In the genomic region with DNA sequence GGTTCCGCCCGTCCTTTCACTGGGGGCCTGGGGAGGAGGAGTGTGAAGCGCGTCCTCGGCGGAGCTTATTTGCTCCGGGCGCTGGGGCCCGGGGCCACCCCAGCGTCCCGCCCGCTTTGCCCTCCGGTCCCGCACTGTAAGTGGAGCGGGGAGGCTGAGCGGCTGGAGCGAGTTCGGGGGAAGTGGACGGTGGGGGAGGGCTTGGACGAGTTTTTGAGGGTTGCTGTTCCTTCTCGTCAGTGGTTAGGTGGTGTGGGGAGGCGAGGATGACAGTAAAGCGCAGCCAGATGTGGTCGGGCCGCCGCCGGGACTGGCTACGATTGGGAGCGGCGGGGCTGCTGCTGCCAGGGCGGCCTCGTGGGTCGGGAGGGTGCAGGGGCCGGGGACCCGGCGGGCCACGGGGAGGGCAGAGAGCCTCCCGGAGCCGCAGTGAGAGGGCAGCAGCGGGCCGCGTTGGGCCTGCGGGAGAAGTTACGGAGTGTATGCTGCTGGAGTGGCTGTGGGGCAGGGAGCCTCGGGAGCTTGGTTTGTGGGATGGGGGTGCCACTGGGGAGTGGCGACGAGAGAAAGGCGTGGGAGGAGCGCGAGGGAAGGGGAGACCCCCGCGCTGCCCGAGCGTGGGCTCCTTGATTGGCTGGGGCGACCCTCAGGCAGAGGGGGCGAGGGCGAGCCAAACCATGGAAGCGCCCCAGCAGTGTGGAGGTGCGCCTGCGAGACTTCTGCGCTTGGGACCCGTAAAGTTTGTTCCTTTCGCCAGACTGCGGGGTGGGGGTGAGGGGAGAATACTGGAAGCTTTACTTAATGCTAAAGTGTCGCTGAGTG, we compare ENCODE assay signal across 8 cellular contexts. TPM values are rescaled to one million over a fixed set of nuclear protein-coding genes. Genes with fewer than 3 reads are reported as not detected.
DNase-seq lines count a peak whose midpoint lies in the region; ATAC-seq, FAIRE-seq and TF ChIP-seq lines count a peak whose summit lies in the region.

No MANE protein-coding gene starts in this region.

- H3K9me3 ChIP-seq in astrocyte (ENCODE audit: insufficient read depth, low read depth, low read length), result no peaks in the 10 kb centered on the region

- H3K27me3 Mint-ChIP-seq in astrocyte (ENCODE audit: low read depth, unreplicated experiment), result no peaks in the 10 kb centered on the region
- H3K27me3 Mint-ChIP-seq in T-helper 2 cell treated with Interferon-gamma antibody and Interleukin-4, amounts not matched to agents 5 μg/mL and 100 μg/mL, for 36 hours (ENCODE audit: low read depth), result peaks cover 64% of the 10 kb centered on the region
- peaks cover 48% of the 10 kb centered on the region for H3K27me3 Mint-ChIP-seq in activated naive CD4-positive, alpha-beta T cell treated with anti-CD3 and anti-CD28 coated beads, Interleukin-2, amount 10 ng/mL, durations not matched to agents 7 days and 5 days

- peak overlapping the region; percentile 93 for H2AFZ ChIP-seq in astrocyte (ENCODE audit: low read depth, low read length)

- no peak overlapping the region for H3K27ac ChIP-seq in astrocyte (ENCODE audit: low read depth, low read length)

- peak overlapping the region; percentile 97 for H3K4me2 ChIP-seq in astrocyte (ENCODE audit: low read length)

- FAIRE-seq in astrocyte (lab: Jason Lieb, UNC), result no peak

- H3K9me3 Mint-ChIP-seq in astrocyte (ENCODE audit: unreplicated experiment), result no peaks in the 10 kb centered on the region
- no peaks in the 10 kb centered on the region for H3K9me3 Mint-ChIP-seq in T-helper 2 cell treated with Interferon-gamma antibody and Interleukin-4, amounts not matched to agents 5 μg/mL and 100 μg/mL, for 36 hours
- no peaks in the 10 kb centered on the region for H3K9me3 Mint-ChIP-seq in activated naive CD4-positive, alpha-beta T cell treated with anti-CD3 and anti-CD28 coated beads, Interleukin-2, amount 10 ng/mL, durations not matched to agents 7 days and 5 days

- CTCF ChIA-PET in activated naive CD4-positive, alpha-beta T cell treated with anti-CD3 and anti-CD28 coated beads, Interleukin-2, amount 10 ng/mL, durations not matched to agents 7 days and 5 days (lab: Charles Lee), result no interaction called here

- H3K27ac Mint-ChIP-seq in astrocyte (ENCODE audit: unreplicated experiment), result peak overlapping the region; percentile 92
- no peak overlapping the region for H3K27ac Mint-ChIP-seq in T-helper 2 cell treated with Interferon-gamma antibody and Interleukin-4, amounts not matched to agents 5 μg/mL and 100 μg/mL, for 36 hours
- H3K27ac Mint-ChIP-seq in activated naive CD4-positive, alpha-beta T cell treated with anti-CD3 and anti-CD28 coated beads, Interleukin-2, amount 10 ng/mL, durations not matched to agents 7 days and 5 days, result no peak overlapping the region

- H3K4me3 Mint-ChIP-seq in astrocyte (ENCODE audit: unreplicated experiment), result peak overlapping the region; percentile 93
- H3K4me3 Mint-ChIP-seq in T-helper 2 cell treated with Interferon-gamma antibody and Interleukin-4, amounts not matched to agents 5 μg/mL and 100 μg/mL, for 36 hours, result no peak overlapping the region
- no peak overlapping the region for H3K4me3 Mint-ChIP-seq in activated naive CD4-positive, alpha-beta T cell treated with anti-CD3 and anti-CD28 coated beads, Interleukin-2, amount 10 ng/mL, durations not matched to agents 7 days and 5 days

- peaks cover 17% of the 10 kb centered on the region for H4K20me1 ChIP-seq in astrocyte (ENCODE audit: insufficient read depth, low read length)

- peaks cover 5% of the 10 kb centered on the region for H3K4me1 ChIP-seq in astrocyte (ENCODE audit: insufficient read depth, low read length)

- H3K9ac ChIP-seq in astrocyte (ENCODE audit: low read length), result peak overlapping the region; percentile 84

- H3K4me3 ChIP-seq in astrocyte (ENCODE audit: insufficient read depth, low read depth, low read length) (peak overlapping the region; percentile 81), iPS-11a (ENCODE audit: low read depth, low read length) (peak overlapping the region; percentile 88), skeletal muscle cell (ENCODE audit: low read depth, low read length) (peak overlapping the region; percentile 92)

- H3K4me1 Mint-ChIP-seq in astrocyte (ENCODE audit: low read depth, unreplicated experiment), result peaks cover 17% of the 10 kb centered on the region
- peaks cover 2% of the 10 kb centered on the region for H3K4me1 Mint-ChIP-seq in T-helper 2 cell treated with Interferon-gamma antibody and Interleukin-4, amounts not matched to agents 5 μg/mL and 100 μg/mL, for 36 hours (ENCODE audit: low read depth)
- peaks cover 4% of the 10 kb centered on the region for H3K4me1 Mint-ChIP-seq in activated naive CD4-positive, alpha-beta T cell treated with anti-CD3 and anti-CD28 coated beads, Interleukin-2, amount 10 ng/mL, durations not matched to agents 7 days and 5 days

- H3K36me3 ChIP-seq in astrocyte (ENCODE audit: insufficient read depth, low read length), result no peaks in the 10 kb centered on the region

- peaks cover 31% of the 10 kb centered on the region for H3K79me2 ChIP-seq in astrocyte (ENCODE audit: insufficient read depth, low read length)

- H3K36me3 Mint-ChIP-seq in astrocyte (ENCODE audit: low read depth, unreplicated experiment), result no peaks in the 10 kb centered on the region
- no peaks in the 10 kb centered on the region for H3K36me3 Mint-ChIP-seq in T-helper 2 cell treated with Interferon-gamma antibody and Interleukin-4, amounts not matched to agents 5 μg/mL and 100 μg/mL, for 36 hours (ENCODE audit: low read depth)
- no peaks in the 10 kb centered on the region for H3K36me3 Mint-ChIP-seq in activated naive CD4-positive, alpha-beta T cell treated with anti-CD3 and anti-CD28 coated beads, Interleukin-2, amount 10 ng/mL, durations not matched to agents 7 days and 5 days

- H3K27me3 ChIP-seq in astrocyte (ENCODE audit: insufficient read depth, low read length), result no peaks in the 10 kb centered on the region

- TF ChIP-seq CTCF in astrocyte (IDR thresholded peaks at IDR 0.05; ENCODE audit: insufficient read depth, low read depth, low read length), result no peak

- no peak for ATAC-seq in GM19328 (IDR thresholded peaks at IDR 0.05; ENCODE audit: unreplicated experiment)

- DNase-seq in EL (peak; percentile 51), NCI-H128 (lab: John Stamatoyannopoulos, UW; ENCODE audit: unreplicated experiment) (peak; percentile 27), astrocyte (ENCODE audit: low read depth) (peak; percentile 30), skeletal muscle cell (ENCODE audit: low read depth) (no peak)
- no peak for DNase-seq in T-helper 2 cell treated with Interferon-gamma antibody and Interleukin-4, amounts not matched to agents 5 μg/mL and 100 μg/mL, for 36 hours (ENCODE audit: low spot score)
- DNase-seq in activated naive CD4-positive, alpha-beta T cell treated with anti-CD3 and anti-CD28 coated beads, Interleukin-2, amount 10 ng/mL, durations not matched to agents 7 days and 5 days, result no peak

RNA-seq across cellular contexts. Expression of gene ADGRL2, which starts 2.1 kb away (rescaled TPM):
- 103 and 126 TPM in 2 replicates for total RNA-seq in astrocyte

Comparison
In these comparisons a context has a peak if more than half of its experiments do, and no peak if none do; other contexts are left out.
1. DNase-seq: peak in EL (single experiment), NCI-H128 (single experiment) and astrocyte (single experiment); none in skeletal muscle cell (single experiment), T-helper 2 cell treated with Interferon-gamma antibody and Interleukin-4, amounts not matched to agents 5 μg/mL and 100 μg/mL, for 36 hours (single experiment) and activated naive CD4-positive, alpha-beta T cell treated with anti-CD3 and anti-CD28 coated beads, Interleukin-2, amount 10 ng/mL, durations not matched to agents 7 days and 5 days (single experiment).
2. Peak in every context shown above with its lines, with median percentiles within 50 percentile points of each other: H3K4me3 ChIP-seq.